ENCODE assay signal across 9 cellular contexts in the genomic region with DNA sequence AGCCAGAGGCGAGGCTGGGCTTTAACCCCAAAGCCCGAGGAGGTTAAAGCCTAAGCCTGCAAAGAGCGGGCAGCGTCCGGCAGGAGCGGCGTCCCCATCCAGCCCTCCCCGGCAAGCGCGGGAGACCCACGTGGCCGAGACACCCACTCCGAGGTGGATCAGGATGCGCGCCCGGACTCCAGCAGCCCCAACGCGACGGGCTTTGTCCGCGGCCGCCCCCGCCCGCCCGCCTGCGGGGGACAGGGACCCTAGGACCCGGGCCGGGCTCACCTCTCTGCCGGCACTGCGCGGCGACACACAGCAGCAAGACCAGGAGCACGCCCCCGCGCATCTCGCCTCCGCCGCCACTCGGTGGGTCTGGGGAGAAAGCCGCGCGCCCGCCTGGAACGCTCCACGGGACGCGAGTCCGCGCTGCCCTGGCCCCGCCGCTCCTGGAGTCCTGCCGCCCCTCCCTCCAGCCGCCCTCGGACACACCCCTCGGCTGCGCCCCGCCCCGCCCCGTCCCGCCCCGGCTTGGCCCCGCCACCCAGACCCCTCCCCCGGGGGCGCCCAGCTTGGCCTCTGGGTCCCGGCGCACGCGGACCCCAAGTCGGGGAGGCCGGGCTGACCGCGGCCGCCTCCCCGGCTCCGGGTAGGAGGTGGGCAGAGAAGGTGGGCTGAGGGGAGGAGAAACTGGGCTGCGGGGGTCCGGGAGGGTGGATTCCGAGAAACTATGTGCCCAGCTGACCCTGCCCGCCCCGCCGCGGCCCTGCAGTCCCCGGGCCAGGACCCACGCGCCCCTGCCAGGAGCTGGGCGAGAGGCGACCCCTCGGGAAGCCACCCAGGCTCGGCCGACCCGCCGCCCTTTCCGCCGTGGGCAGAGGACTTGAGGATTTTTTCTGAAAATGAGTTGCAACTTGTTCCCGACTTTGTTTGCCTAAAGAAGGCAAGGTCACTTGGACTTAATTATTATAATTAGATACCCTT. TPM values are rescaled to one million over a fixed set of nuclear protein-coding genes. Genes with fewer than 3 reads are reported as not detected.
A peak's percentile ranks its signal among the peaks of the same experiment; 100 is the strongest.
DNase-seq lines count a peak whose midpoint lies in the region; ATAC-seq and TF ChIP-seq lines count a peak whose summit lies in the region.
"Had no signal": no experiment of that assay in that cellular context is flagged by ENCODE, and none has a peak within 500 bp of the region (broad histone marks: within the 10 kb centered on the region; RNA-seq: fewer than 3 reads in every experiment).

A gene with protein sequence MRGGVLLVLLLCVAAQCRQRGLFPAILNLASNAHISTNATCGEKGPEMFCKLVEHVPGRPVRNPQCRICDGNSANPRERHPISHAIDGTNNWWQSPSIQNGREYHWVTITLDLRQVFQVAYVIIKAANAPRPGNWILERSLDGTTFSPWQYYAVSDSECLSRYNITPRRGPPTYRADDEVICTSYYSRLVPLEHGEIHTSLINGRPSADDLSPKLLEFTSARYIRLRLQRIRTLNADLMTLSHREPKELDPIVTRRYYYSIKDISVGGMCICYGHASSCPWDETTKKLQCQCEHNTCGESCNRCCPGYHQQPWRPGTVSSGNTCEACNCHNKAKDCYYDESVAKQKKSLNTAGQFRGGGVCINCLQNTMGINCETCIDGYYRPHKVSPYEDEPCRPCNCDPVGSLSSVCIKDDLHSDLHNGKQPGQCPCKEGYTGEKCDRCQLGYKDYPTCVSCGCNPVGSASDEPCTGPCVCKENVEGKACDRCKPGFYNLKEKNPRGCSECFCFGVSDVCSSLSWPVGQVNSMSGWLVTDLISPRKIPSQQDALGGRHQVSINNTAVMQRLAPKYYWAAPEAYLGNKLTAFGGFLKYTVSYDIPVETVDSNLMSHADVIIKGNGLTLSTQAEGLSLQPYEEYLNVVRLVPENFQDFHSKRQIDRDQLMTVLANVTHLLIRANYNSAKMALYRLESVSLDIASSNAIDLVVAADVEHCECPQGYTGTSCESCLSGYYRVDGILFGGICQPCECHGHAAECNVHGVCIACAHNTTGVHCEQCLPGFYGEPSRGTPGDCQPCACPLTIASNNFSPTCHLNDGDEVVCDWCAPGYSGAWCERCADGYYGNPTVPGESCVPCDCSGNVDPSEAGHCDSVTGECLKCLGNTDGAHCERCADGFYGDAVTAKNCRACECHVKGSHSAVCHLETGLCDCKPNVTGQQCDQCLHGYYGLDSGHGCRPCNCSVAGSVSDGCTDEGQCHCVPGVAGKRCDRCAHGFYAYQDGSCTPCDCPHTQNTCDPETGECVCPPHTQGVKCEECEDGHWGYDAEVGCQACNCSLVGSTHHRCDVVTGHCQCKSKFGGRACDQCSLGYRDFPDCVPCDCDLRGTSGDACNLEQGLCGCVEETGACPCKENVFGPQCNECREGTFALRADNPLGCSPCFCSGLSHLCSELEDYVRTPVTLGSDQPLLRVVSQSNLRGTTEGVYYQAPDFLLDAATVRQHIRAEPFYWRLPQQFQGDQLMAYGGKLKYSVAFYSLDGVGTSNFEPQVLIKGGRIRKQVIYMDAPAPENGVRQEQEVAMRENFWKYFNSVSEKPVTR (N-terminal part only) (minus strand): TSS at position 408 of the 966 bp plus-strand sequence. CDS start 77 bp downstream, at position 331.

- WGBS in mammary epithelial cell (ENCODE audit: low coverage, missing lambda C conversion rate) = 9% methylated on average over 17 of the region's 95 CpGs
- WGBS in tibial nerve, 2 donors = 4 to 7% methylated on average over 21 to 63 of the region's 95 CpGs

- no peak for ATAC-seq in activated CD4-positive, alpha-beta T cell treated with anti-CD3 and anti-CD28 coated beads for 36 hours
- ATAC-seq in left lobe of liver (peak; percentile 47), GM18498 (IDR thresholded peaks at IDR 0.05; ENCODE audit: unreplicated experiment) (no peak), HG02798 (IDR thresholded peaks at IDR 0.05; ENCODE audit: poor library complexity, unreplicated experiment) (no peak)

- in situ Hi-C loops in mammary epithelial cell (cut with MboI; ENCODE audit: low sequenced_read_pairs in 2 of 2) = no loop called here

- TF ChIP-seq CTCF in mammary epithelial cell (conservative IDR thresholded peaks at IDR 0.05 in 1 of 2, IDR thresholded peaks at IDR 0.05 in 1 of 2; ENCODE audit: extremely low read depth in 1 of 2, insufficient read depth in 1 of 2, low read depth in 1 of 2, low read length in 2 of 2) (peak in 1 of 2 donors; percentile 1), tibial nerve (IDR thresholded peaks at IDR 0.05) (no peak)

- H3K4me3 Mint-ChIP-seq in activated CD4-positive, alpha-beta T cell treated with anti-CD3 and anti-CD28 coated beads for 36 hours = peak within 1 kb of the TSS; percentile 44

- dilution Hi-C loops in mammary epithelial cell (cut with HindIII; ENCODE audit: low sequenced_read_pairs) = no loop called here

- H3K27ac ChIP-seq in mammary epithelial cell (ENCODE audit: insufficient read depth, low read depth, low read length) (no peak within 1 kb of the TSS), tibial nerve (peak within 1 kb of the TSS in 1 of 4 donors; percentile 29)

- no peaks in the 10 kb centered on the region for H4K20me1 ChIP-seq in mammary epithelial cell (ENCODE audit: insufficient read depth, low read length)

- TF ChIP-seq EP300 in tibial nerve (IDR thresholded peaks at IDR 0.05) = no peak

- no peaks in the 10 kb centered on the region for H3K36me3 ChIP-seq in mammary epithelial cell (ENCODE audit: insufficient read depth, low read length)
- no peaks in the 10 kb centered on the region for H3K36me3 ChIP-seq in tibial nerve

- DNase-seq in activated CD4-positive, alpha-beta T cell treated with anti-CD3 and anti-CD28 coated beads for 36 hours = peak; percentile 12
- DNase-seq in activated CD4-positive, alpha-beta T cell treated with anti-CD3 and anti-CD28 coated beads, Interleukin-2, amount 50 U/mL, for 4 hours = no peak
- no peak for DNase-seq in mammary epithelial cell
- DNase-seq in left lobe of liver (ENCODE audit: low spot score) = no peak
- no peak for DNase-seq in tibial nerve (ENCODE audit: low spot score in 2 of 2)
- DNase-seq in medulla oblongata (ENCODE audit: extremely low spot score) = no peak

- CTCF ChIA-PET in activated CD4-positive, alpha-beta T cell treated with anti-CD3 and anti-CD28 coated beads for 36 hours (lab: Charles Lee) = no interaction called here
- CTCF ChIA-PET in mammary epithelial cell (lab: Charles Lee; ENCODE audit: low non-redundant PET) = interaction anchor here (0.7 kb wide), 1 partner anchor 60 kb away, joined by 3 read pairs; no protein-coding TSS in a partner anchor

- H3K79me2 ChIP-seq in mammary epithelial cell (ENCODE audit: insufficient read depth, low read length) = peaks cover 31% of the 10 kb centered on the region

- peaks cover 8% of the 10 kb centered on the region for H3K4me1 Mint-ChIP-seq in activated CD4-positive, alpha-beta T cell treated with anti-CD3 and anti-CD28 coated beads for 36 hours

- H3K27me3 Mint-ChIP-seq in activated CD4-positive, alpha-beta T cell treated with anti-CD3 and anti-CD28 coated beads for 36 hours = peaks cover 31% of the 10 kb centered on the region

- TF ChIP-seq POLR2A in tibial nerve (IDR thresholded peaks at IDR 0.05) = no peak

- H3K27ac Mint-ChIP-seq in activated CD4-positive, alpha-beta T cell treated with anti-CD3 and anti-CD28 coated beads for 36 hours = no peak within 1 kb of the TSS
- H3K27ac Mint-ChIP-seq: IgD-negative memory B cell had no signal

- H3K9ac ChIP-seq in mammary epithelial cell (ENCODE audit: insufficient read depth, low read length) = peak within 1 kb of the TSS; percentile 61

- intact Hi-C loops in activated CD4-positive, alpha-beta T cell treated with anti-CD3 and anti-CD28 coated beads for 36 hours (cut with DNase I, micrococcal nuclease) = loop anchor here in 1 of 2 experiments (5.0 kb wide), 1 partner anchor 1945 kb away; no protein-coding TSS in a partner anchor
- intact Hi-C loops in mammary epithelial cell (cut with micrococcal nuclease) = loop anchor here (1.0 to 5.0 kb wide), 3 partner anchors 33 to 79 kb away; no protein-coding TSS in a partner anchor

- H3K4me2 ChIP-seq in mammary epithelial cell (ENCODE audit: insufficient read depth, low read depth, low read length) = peak within 1 kb of the TSS; percentile 72

- no peaks in the 10 kb centered on the region for H3K9me3 Mint-ChIP-seq in activated CD4-positive, alpha-beta T cell treated with anti-CD3 and anti-CD28 coated beads for 36 hours (ENCODE audit: low read depth)

- H3K9me3 ChIP-seq in mammary epithelial cell (replicated peaks; ENCODE audit: insufficient read depth, low read length) = no peaks in the 10 kb centered on the region
- H3K9me3 ChIP-seq in tibial nerve = no peaks in the 10 kb centered on the region

- POLR2A ChIA-PET in activated CD4-positive, alpha-beta T cell treated with anti-CD3 and anti-CD28 coated beads for 36 hours (lab: Charles Lee) = no interaction called here

- BruUV-seq in mammary epithelial cell (replicated peaks; lab: Mats Ljungman, UMichigan) = no TSS peak

- H3K4me1 ChIP-seq in mammary epithelial cell (ENCODE audit: insufficient read depth, low read length) = peaks cover 5% of the 10 kb centered on the region
- H3K4me1 ChIP-seq in tibial nerve = peaks cover 0 to 24% (median 7%) of the 10 kb centered on the region in 4 donors

- H3K4me3 ChIP-seq in mammary epithelial cell (replicated peaks in 1 of 3; ENCODE audit: insufficient read depth in 1 of 3, low read depth in 2 of 3, low read length in 3 of 3) (peak within 1 kb of the TSS; percentile 74 to 92 (median 83)), tibial nerve (peak within 1 kb of the TSS; percentile 17 to 56 (median 42))

- H3K36me3 Mint-ChIP-seq in activated CD4-positive, alpha-beta T cell treated with anti-CD3 and anti-CD28 coated beads for 36 hours (ENCODE audit: low read depth) = no peaks in the 10 kb centered on the region
- H3K36me3 Mint-ChIP-seq: IgD-negative memory B cell had no signal

- H3K27me3 ChIP-seq in mammary epithelial cell (ENCODE audit: insufficient read depth, low read length) = no peaks in the 10 kb centered on the region
- peaks cover 0 to 59% of the 10 kb centered on the region in 2 donors for H3K27me3 ChIP-seq in tibial nerve

- H2AFZ ChIP-seq in mammary epithelial cell (ENCODE audit: low read depth, low read length) = peak within 1 kb of the TSS; percentile 59

RNA-seq across cellular contexts. Expression of the gene that starts here (rescaled TPM):
- not detected for total RNA-seq in activated CD4-positive, alpha-beta T cell treated with anti-CD3 and anti-CD28 coated beads for 36 hours
- total RNA-seq in mammary epithelial cell = 100 to 1,000 TPM in 1 of 2 donors, 10 to 100 TPM in 1; 48.4 to 104 TPM
- polyA plus RNA-seq in mammary epithelial cell = 24.9 TPM
- 79.6 TPM for polyA minus RNA-seq in mammary epithelial cell
- 0.33 TPM for total RNA-seq in left lobe of liver
- total RNA-seq in tibial nerve = 1 to 10 TPM; 1.2 to 3.0 (median 1.9) TPM
- polyA plus RNA-seq: IgD-negative memory B cell had no signal

Comparison
In these comparisons a context has a peak if more than half of its experiments do, and no peak if none do; other contexts are left out.
1. RNA of the gene that starts here (total RNA-seq): 48.4 to 104 TPM in mammary epithelial cell; 1.2 to 3.0 TPM in tibial nerve, 0.33 TPM in left lobe of liver (single experiment) and not detected in activated CD4-positive, alpha-beta T cell treated with anti-CD3 and anti-CD28 coated beads for 36 hours; every median in the first group is over 10 times any median in the second.
2. Peak in DNase-seq in activated CD4-positive, alpha-beta T cell treated with anti-CD3 and anti-CD28 coated beads for 36 hours; RNA of the gene not detected or under 1 TPM.
3. Peak in ATAC-seq in left lobe of liver; RNA of the gene not detected or under 1 TPM.